Comparison of ENCODE assay signal across 23 cellular contexts in genomic region chr9:137018761-137019559, GRCh38. TPM values are rescaled to one million over a fixed set of nuclear protein-coding genes. Genes with fewer than 3 reads are reported as not detected.
DNase-seq lines count a peak whose midpoint lies in the region; ATAC-seq, FAIRE-seq and TF ChIP-seq lines count a peak whose summit lies in the region.
"Had no signal": no experiment of that assay in that cellular context is flagged by ENCODE, and none has a peak within 500 bp of the region (broad histone marks: within the 10 kb centered on the region; RNA-seq: fewer than 3 reads in every experiment).

No MANE protein-coding gene starts in this region.

- no peaks in the 10 kb centered on the region for H3K79me1 ChIP-seq in H1 (ENCODE audit: low read depth, low read length)

- no peaks in the 10 kb centered on the region; a peak in 1 of 7 replicates for H3K27me3 ChIP-seq in H1 (replicated peaks in 1 of 4; ENCODE audit: control insufficient read depth in 3 of 4, extremely low read depth in 1 of 4, insufficient read depth in 3 of 4, low read length in 3 of 4)

- H3K4ac ChIP-seq in H1 (replicated peaks; ENCODE audit: insufficient read length, low read depth, low read length), result no peak overlapping the region

- peaks cover 0 to 7% of the 10 kb centered on the region in 2 experiments for H4K20me1 ChIP-seq in H1 (replicated peaks in 1 of 2; ENCODE audit: control insufficient read depth in 1 of 2, insufficient read depth in 2 of 2, low read length in 2 of 2)

- no peak for ATAC-seq in HG03354 (IDR thresholded peaks at IDR 0.05; ENCODE audit: poor library complexity, severe bottlenecking, unreplicated experiment)
- ATAC-seq: GM12878 had no signal

- no peak overlapping the region for H2AFZ ChIP-seq in H1 (ENCODE audit: low read length)
- H2AFZ ChIP-seq: GM23338 had no signal

- peaks cover 0 to 3% (median 0%) of the 10 kb centered on the region in 3 donors for H3K27me3 Mint-ChIP-seq in CD14-positive monocyte (ENCODE audit: low read depth in 3 of 3)
- H3K27me3 Mint-ChIP-seq: CD4-positive, alpha-beta T cell; CD8-positive, alpha-beta memory T cell had no signal

- H4K91ac ChIP-seq in H1 (replicated peaks; ENCODE audit: insufficient read length, low read length), result no peak overlapping the region

- peaks cover 0 to 8% (median 3%) of the 10 kb centered on the region in 7 donors for H3K9me3 Mint-ChIP-seq in CD14-positive monocyte
- H3K9me3 Mint-ChIP-seq: CD4-positive, alpha-beta T cell; CD8-positive, alpha-beta memory T cell; GM23338 had no signal

- no peak overlapping the region for H2BK12ac ChIP-seq in H1 (ENCODE audit: low read depth, low read length)

- TF ChIP-seq POLR2A in H1 (IDR thresholded peaks at IDR 0.05; ENCODE audit: control extremely low read depth in 1 of 2, low read depth in 2 of 2, low read length in 2 of 2), result no peak

- H3K18ac ChIP-seq in H1 (ENCODE audit: extremely low read depth, low read length), result no peak overlapping the region

- H4K8ac ChIP-seq in H1 (ENCODE audit: extremely low read depth, insufficient read depth, low read length), result no peak overlapping the region

- no peak overlapping the region for H3K23ac ChIP-seq in H1 (ENCODE audit: insufficient read length)

- FAIRE-seq in H1 (lab: Jason Lieb, UNC), result no peak
- FAIRE-seq: D721Med, GM12878, GM18507, H54 had no signal

- H3K23me2 ChIP-seq in H1 (ENCODE audit: low read depth, low read length), result no peaks in the 10 kb centered on the region

- H3K9ac ChIP-seq in H1 (replicated peaks in 1 of 4; ENCODE audit: extremely low read depth in 1 of 4, low read depth in 3 of 4, low read length in 3 of 4), result no peak overlapping the region

- no peak overlapping the region for H3K4me2 ChIP-seq in H1 (ENCODE audit: insufficient read depth in 1 of 2, low read depth in 2 of 2, low read length in 2 of 2)
- H3K4me2 ChIP-seq: GM23338 had no signal

- H3K4me1 Mint-ChIP-seq in CD14-positive monocyte, result peaks cover 2% of the 10 kb centered on the region
- H3K4me1 Mint-ChIP-seq: GM23338 had no signal

- H2BK20ac ChIP-seq in H1 (ENCODE audit: low read length), result no peak overlapping the region

- WGBS in H1 (ENCODE audit: extremely low coverage in 1 of 2, insufficient coverage in 1 of 2, insufficient read length in 1 of 2, insufficient replicate concordance in 2 of 2, low coverage in 1 of 2, low lambda C conversion rate in 2 of 2, missing lambda C conversion rate in 1 of 2), 2 experiments, result 93% methylated on average over 23 of the region's 36 CpGs; no CpG with 5 or more reads in 1 of the 2 experiments

- H3K36me3 ChIP-seq in HEK293 (ENCODE audit: control insufficient read depth in 2 of 2, insufficient read depth in 1 of 2, low read length in 2 of 2) (peaks cover 0 to 54% of the 10 kb centered on the region in 2 experiments; a peak in 1 of 3 replicates), H1 (ENCODE audit: control insufficient read depth in 2 of 4, insufficient read depth in 4 of 4, low read length in 3 of 4) (peaks cover 0 to 13% (median 0%) of the 10 kb centered on the region in 4 experiments; a peak in 1 of 8 replicates)

- intact Hi-C loops in CD14-positive monocyte (cut with micrococcal nuclease), result no loop called here

- H3K79me2 ChIP-seq in H1 (ENCODE audit: control insufficient read depth in 1 of 2, insufficient read depth in 2 of 2, low read length in 2 of 2), result no peaks in the 10 kb centered on the region

- POLR2A ChIA-PET in HEK293 (lab: Yijun Ruan, JAX), result interaction anchor here (0.6 to 1.0 kb wide), 2 partner anchors 10 to 48 kb away, joined by 3 to 4 read pairs; no protein-coding TSS in a partner anchor
- POLR2A ChIA-PET in RWPE1 (lab: Yijun Ruan, JAX; ENCODE audit: low non-redundant PET), result interaction anchor here (0.6 kb wide), 1 partner anchor 34 kb away, joined by 9 read pairs; no protein-coding TSS in a partner anchor
- POLR2A ChIA-PET in H1 (lab: Charles Lee; ENCODE audit: partially characterized antibody), result interaction anchor here (1.0 to 1.4 kb wide), 2 partner anchors 211 to 291 kb away, joined by 3 to 4 read pairs; partner anchors contain the start of gene RABL6

- no peak overlapping the region for H3K14ac ChIP-seq in H1 (ENCODE audit: insufficient read length)

- H3K4me1 ChIP-seq in HEK293 (ENCODE audit: control insufficient read depth, insufficient read depth, low read length) (no peaks in the 10 kb centered on the region), H1 (replicated peaks in 1 of 4; ENCODE audit: control insufficient read depth in 3 of 4, insufficient read depth in 4 of 4, low read length in 3 of 4) (peaks cover 0 to 6% (median 3%) of the 10 kb centered on the region in 4 experiments; a peak in 3 of 7 replicates)
- H3K4me1 ChIP-seq: HAP-1 had no signal

- no peak overlapping the region for H2BK15ac ChIP-seq in H1 (ENCODE audit: low read length)

- H3K4me3 Mint-ChIP-seq in CD14-positive monocyte, result no peak overlapping the region
- H3K4me3 Mint-ChIP-seq: CD4-positive, alpha-beta T cell; GM23338 had no signal

- no peak overlapping the region for H2BK120ac ChIP-seq in H1 (replicated peaks; ENCODE audit: low read depth, low read length)

- no peak overlapping the region for H3K27ac Mint-ChIP-seq in CD14-positive monocyte
- H3K27ac Mint-ChIP-seq: CD4-positive, alpha-beta T cell; GM23338 had no signal

- H3K4me3 ChIP-seq in HEK293 (ENCODE audit: low read depth, low read length), result no peak overlapping the region
- no peak overlapping the region for H3K4me3 ChIP-seq in H1 (ENCODE audit: extremely low read depth in 1 of 4, insufficient read depth in 2 of 4, low read depth in 3 of 4, low read length in 4 of 4)
- H3K4me3 ChIP-seq: GM12878, GM23338, HAP-1 had no signal

- TF ChIP-seq CTCF in HEK293 (tag by site-specific recombination; IDR thresholded peaks at IDR 0.05) (no peak), RWPE1 (conservative IDR thresholded peaks at IDR 0.05; ENCODE audit: low read depth) (no peak), H1 (IDR thresholded peaks at IDR 0.05; ENCODE audit: control extremely low read depth in 1 of 3, insufficient read depth in 1 of 3, low read depth in 1 of 3, low read length in 3 of 3) (no peak), CD14-positive monocyte (IDR thresholded peaks at IDR 0.05) (no peak)

- H3K56ac ChIP-seq in H1 (replicated peaks; ENCODE audit: insufficient read length, low read depth, low read length), result no peak overlapping the region

- 0 out of 2 replicates have a peak overlapping the region, but pooled peaks have one; percentile 9 for H2BK5ac ChIP-seq in H1 (ENCODE audit: low read depth, low read length)

- H3K36me3 Mint-ChIP-seq in CD14-positive monocyte, result peaks cover 5 to 23% of the 10 kb centered on the region in 2 donors

- H2AK5ac ChIP-seq in H1 (ENCODE audit: low read depth, low read length), result no peak overlapping the region

- TF ChIP-seq EP300 in H1 (IDR thresholded peaks at IDR 0.05; ENCODE audit: borderline replicate concordance in 1 of 2, low read depth in 2 of 2, low read length in 2 of 2), result no peak

- TF ChIP-seq RAD21 in H1 (IDR thresholded peaks at IDR 0.05 in 1 of 2, conservative IDR thresholded peaks at IDR 0.05 in 1 of 2; ENCODE audit: low read depth in 2 of 2, low read length in 2 of 2), result no peak

- H3K9me3 ChIP-seq in HEK293 (ENCODE audit: control insufficient read depth, insufficient read depth, low read depth, low read length) (no peaks in the 10 kb centered on the region), H1 (ENCODE audit: insufficient read depth in 2 of 2, low read depth in 1 of 2, low read length in 1 of 2) (peaks cover 0 to 27% of the 10 kb centered on the region in 2 experiments; a peak in 2 of 4 replicates)
- H3K9me3 ChIP-seq: HAP-1 had no signal

- CTCF ChIA-PET in HEK293 (lab: Yijun Ruan, JAX) (interaction anchor here (0.6 to 5.1 kb wide), 6 partner anchors 8 to 267 kb away, joined by 3 to 25 read pairs (median 3); partner anchors contain the start of gene AJM1), RWPE1 (lab: Yijun Ruan, JAX) (interaction anchor here (0.5 to 6.1 kb wide), 4 partner anchors 10 to 355 kb away, joined by 3 to 36 read pairs (median 8); partner anchors contain the start of gene ABCA2), H1 (lab: Charles Lee; ENCODE audit: partially characterized antibody) (interaction anchor here (1.2 to 7.2 kb wide), 8 partner anchors 11 to 206 kb away, joined by 3 to 54 read pairs (median 4); partner anchors contain the start of genes ABCA2, CYSRT1 and FUT7)

- no peak overlapping the region for H4K5ac ChIP-seq in H1 (ENCODE audit: insufficient read length, low read depth, low read length)

- H3K27ac ChIP-seq in HEK293 (ENCODE audit: extremely low read depth, low read depth, low read length) (no peak overlapping the region), RWPE1 (peak overlapping the region; percentile 31), H1 (ENCODE audit: low read depth, low read length) (no peak overlapping the region), substantia nigra (ENCODE audit: low read depth, low read length, poor library complexity, severe bottlenecking) (peak overlapping the region; percentile 27)
- H3K27ac ChIP-seq: C4-2B had no signal

- DNase-seq in RWPE1 (ENCODE audit: low spot score), result peak; percentile 24
- no peak for DNase-seq in H1 (ENCODE audit: low read depth in 1 of 2, low spot score in 2 of 2)
- no peak for DNase-seq in substantia nigra (lab: John Stamatoyannopoulos, UW)
- no peak for DNase-seq in CD14-positive monocyte (ENCODE audit: low spot score)
- no peak for DNase-seq in A172 (ENCODE audit: low spot score)
- DNase-seq: 8988T; CD4-positive, alpha-beta T cell; CD8-positive, alpha-beta memory T cell; DMS 273 treated with DMSO at 0.1 percent for 48 hours; DMS79; EL; GDM1 had no signal

RNA-seq across cellular contexts. Expression of gene ABCA2, which starts 9.1 kb away (rescaled TPM):
- total RNA-seq in H1 (2021; fragmentation: NEBNext Ultra II Directional; extraction: Animal tissue kit (Norgen Biotek cat#: 25700)), result 12.5 and 15.2 TPM in 2 replicates
- polyA plus RNA-seq in H1 (2011; rRNA removed) (14.3 and 21.9 TPM in 2 replicates), CD14-positive monocyte (under 1 TPM; 0.18 to 0.40 TPM)
- polyA plus RNA-seq in H1 (2011; cell fraction: cytosol; rRNA removed), result 14.6 TPM
- 99.2 TPM for polyA plus RNA-seq in H1 (2011; cell fraction: nucleus; rRNA removed)
- polyA plus RNA-seq in H1 (2012, experiment 1 of 2), result 8.5 to 19.3 TPM (median 15.7 TPM) in 4 replicates
- 6.9 TPM for polyA plus RNA-seq in H1 (2012, experiment 2 of 2)
- 18.5 TPM for polyA plus RNA-seq in H1 (2013, experiment 1 of 2)
- 14.9 TPM for polyA plus RNA-seq in H1 (2013, experiment 2 of 2)
- 11.5 and 13.8 TPM in 2 replicates for polyA minus RNA-seq in H1 (2011; rRNA and poly(A)+ RNA removed)
- polyA minus RNA-seq in H1 (2011; cell fraction: cytosol; rRNA and poly(A)+ RNA removed), result 15.5 TPM
- polyA minus RNA-seq in H1 (2011; cell fraction: nucleus; rRNA and poly(A)+ RNA removed), result 17.1 TPM
- 32.3 and 33.5 TPM in 2 replicates for total RNA-seq in A172 (2014; rRNA removed; shearing (Covaris generic))

RNA-seq across cellular contexts. Expression of gene FUT7, which starts 12.9 kb away (rescaled TPM):
- total RNA-seq in H1 (2021; fragmentation: NEBNext Ultra II Directional; extraction: Animal tissue kit (Norgen Biotek cat#: 25700)), result not detected in 2 replicates
- polyA plus RNA-seq in H1 (2011; rRNA removed) (not detected in 2 replicates), CD14-positive monocyte (10 to 100 TPM; 10.5 to 13.4 TPM)
- polyA plus RNA-seq in H1 (2011; cell fraction: cytosol; rRNA removed), result not detected
- polyA plus RNA-seq in H1 (2011; cell fraction: nucleus; rRNA removed), result not detected
- polyA plus RNA-seq in H1 (2012, experiment 1 of 2), result not detected in 4 replicates
- polyA plus RNA-seq in H1 (2012, experiment 2 of 2), result not detected
- polyA plus RNA-seq in H1 (2013, experiment 1 of 2), result 0.02 TPM
- not detected for polyA plus RNA-seq in H1 (2013, experiment 2 of 2)
- not detected in 2 replicates for polyA minus RNA-seq in H1 (2011; rRNA and poly(A)+ RNA removed)
- polyA minus RNA-seq in H1 (2011; cell fraction: cytosol; rRNA and poly(A)+ RNA removed), result not detected
- not detected for polyA minus RNA-seq in H1 (2011; cell fraction: nucleus; rRNA and poly(A)+ RNA removed)
- 0.07 TPM in 1 of 2 replicates, not detected in the other for total RNA-seq in A172 (2014; rRNA removed; shearing (Covaris generic))
- total RNA-seq: A673, GM23338 had no signal
- polyA plus RNA-seq: BJ, GM23338 had no signal

RNA-seq across cellular contexts. Expression of gene CLIC3, which starts 22.6 kb away (rescaled TPM):
- not detected in 2 replicates for total RNA-seq in H1 (2021; fragmentation: NEBNext Ultra II Directional; extraction: Animal tissue kit (Norgen Biotek cat#: 25700))
- polyA plus RNA-seq in H1 (2011; rRNA removed) (0.12 and 0.33 TPM in 2 replicates), CD14-positive monocyte (under 1 TPM in 1 of 2 donors, not detected in 1; 0.51 TPM)
- 0.18 TPM for polyA plus RNA-seq in H1 (2011; cell fraction: cytosol; rRNA removed)
- 0.17 TPM for polyA plus RNA-seq in H1 (2011; cell fraction: nucleus; rRNA removed)
- not detected in 4 replicates for polyA plus RNA-seq in H1 (2012, experiment 1 of 2)
- 0.26 TPM for polyA plus RNA-seq in H1 (2012, experiment 2 of 2)
- 0.20 TPM for polyA plus RNA-seq in H1 (2013, experiment 1 of 2)
- 0.29 TPM for polyA plus RNA-seq in H1 (2013, experiment 2 of 2)
- not detected in 2 replicates for polyA minus RNA-seq in H1 (2011; rRNA and poly(A)+ RNA removed)
- not detected for polyA minus RNA-seq in H1 (2011; cell fraction: cytosol; rRNA and poly(A)+ RNA removed)
- polyA minus RNA-seq in H1 (2011; cell fraction: nucleus; rRNA and poly(A)+ RNA removed), result 1.2 TPM
- total RNA-seq in A172 (2014; rRNA removed; shearing (Covaris generic)), result 126 and 133 TPM in 2 replicates
- total RNA-seq: A673, GM12878 had no signal

RNA-seq across cellular contexts. Expression of gene PAXX, which starts 26.7 kb away (rescaled TPM):
- 40.8 and 43.4 TPM in 2 replicates for total RNA-seq in H1 (2021; fragmentation: NEBNext Ultra II Directional; extraction: Animal tissue kit (Norgen Biotek cat#: 25700))
- polyA plus RNA-seq in H1 (2011; rRNA removed), result 45.9 and 56.8 TPM in 2 replicates
- 44.8 TPM for polyA plus RNA-seq in H1 (2011; cell fraction: cytosol; rRNA removed)
- polyA plus RNA-seq in H1 (2011; cell fraction: nucleus; rRNA removed), result 87.4 TPM
- 16.8 to 35.4 TPM (median 32.7 TPM) in 4 replicates for polyA plus RNA-seq in H1 (2012, experiment 1 of 2)
- 35.7 TPM for polyA plus RNA-seq in H1 (2012, experiment 2 of 2)
- polyA plus RNA-seq in H1 (2013, experiment 1 of 2), result 42.4 TPM
- 42.4 TPM for polyA plus RNA-seq in H1 (2013, experiment 2 of 2)
- 1.9 and 2.3 TPM in 2 replicates for polyA minus RNA-seq in H1 (2011; rRNA and poly(A)+ RNA removed)
- 9.8 TPM for polyA minus RNA-seq in H1 (2011; cell fraction: cytosol; rRNA and poly(A)+ RNA removed)
- 24.2 TPM for polyA minus RNA-seq in H1 (2011; cell fraction: nucleus; rRNA and poly(A)+ RNA removed)
- polyA plus RNA-seq in CD14-positive monocyte, result 10 to 100 TPM; 35.3 to 40.7 TPM
- total RNA-seq in A172 (2014; rRNA removed; shearing (Covaris generic)), result 104 and 109 TPM in 2 replicates

RNA-seq across cellular contexts. Expression of gene NPDC1, which starts 27.0 kb away (rescaled TPM):
- 41.9 and 44.1 TPM in 2 replicates for total RNA-seq in H1 (2021; fragmentation: NEBNext Ultra II Directional; extraction: Animal tissue kit (Norgen Biotek cat#: 25700))
- polyA plus RNA-seq in H1 (2011; rRNA removed) (26.2 and 43.6 TPM in 2 replicates), CD14-positive monocyte (under 1 TPM in 1 of 2 donors, not detected in 1; 0.51 TPM)
- 27.6 TPM for polyA plus RNA-seq in H1 (2011; cell fraction: cytosol; rRNA removed)
- polyA plus RNA-seq in H1 (2011; cell fraction: nucleus; rRNA removed), result 132 TPM
- polyA plus RNA-seq in H1 (2012, experiment 1 of 2), result 25.4 to 45.6 TPM (median 37.8 TPM) in 4 replicates
- polyA plus RNA-seq in H1 (2012, experiment 2 of 2), result 18.6 TPM
- 51.1 TPM for polyA plus RNA-seq in H1 (2013, experiment 1 of 2)
- polyA plus RNA-seq in H1 (2013, experiment 2 of 2), result 54.9 TPM
- polyA minus RNA-seq in H1 (2011; rRNA and poly(A)+ RNA removed), result 2.2 and 2.4 TPM in 2 replicates
- polyA minus RNA-seq in H1 (2011; cell fraction: cytosol; rRNA and poly(A)+ RNA removed), result 17.6 TPM
- 14.1 TPM for polyA minus RNA-seq in H1 (2011; cell fraction: nucleus; rRNA and poly(A)+ RNA removed)
- total RNA-seq in A172 (2014; rRNA removed; shearing (Covaris generic)), result 47.4 and 49.6 TPM in 2 replicates

Comparison
In these comparisons a context has a peak if more than half of its experiments do, and no peak if none do; other contexts are left out.
1. H3K27ac ChIP-seq: peak in RWPE1 (single experiment) and substantia nigra (single experiment); none in HEK293 (single experiment) and H1 (single experiment).
2. RNA of gene CLIC3, which starts 22.6 kb away (total RNA-seq): 126 to 133 TPM in A172; not detected in H1; every median in the first group is over 10 times any median in the second.